22 cellular contexts compared by ENCODE assay signal in the genomic region with DNA sequence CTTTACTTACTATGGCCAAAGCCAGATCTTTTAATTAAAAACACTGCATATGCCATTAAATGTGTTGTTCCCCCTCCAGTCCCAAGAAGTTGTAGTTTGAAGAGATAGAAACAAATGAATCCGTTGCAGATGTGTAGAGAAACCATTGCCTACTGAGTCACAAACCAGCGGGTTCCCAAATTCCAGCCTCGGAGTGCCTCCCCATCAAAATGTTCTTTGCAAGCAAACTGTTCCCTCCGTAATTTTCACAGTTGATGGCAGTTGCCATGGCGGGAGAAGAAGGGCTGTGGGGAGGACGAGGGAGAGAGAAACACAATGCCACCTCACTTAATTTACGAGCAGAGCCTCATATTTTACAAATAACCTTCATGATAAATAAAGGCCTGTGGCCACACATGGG.
"Had no signal": no experiment of that assay in that cellular context is flagged by ENCODE, and none has a peak within 500 bp of the region (broad histone marks: within the 10 kb centered on the region; RNA-seq: fewer than 3 reads in every experiment).

No MANE protein-coding gene starts in this region.

- ATAC-seq: activated CD4-positive, alpha-beta T cell treated with anti-CD3 and anti-CD28 coated beads for 36 hours; activated T-helper 17 cell treated with anti-CD3 and anti-CD28 coated beads, Interleukin-2, amount 50 U/mL, for 72 hours; effector memory CD8-positive, alpha-beta T cell; esophagus mucosa; sciatic nerve; stimulated activated naive B cell treated with anti-CD40 and anti-IgM and Interleukin-4, amounts not matched to agents 10 μg/mL and 1 μg/mL and 100 μg/mL, for 72 hours; T-helper 17 cell had no signal

- H3K27ac ChIP-seq: adrenal gland, colonic mucosa, testis had no signal

- H3K4me3 ChIP-seq: adrenal gland, colonic mucosa, dorsolateral prefrontal cortex, testis, upper lobe of left lung had no signal

- DNase-seq: activated B cell treated with CpG ODN at 0.5 μM for 24 hours; activated CD4-positive, alpha-beta T cell treated with anti-CD3 and anti-CD28 coated beads for 36 hours; activated CD4-positive, alpha-beta T cell treated with anti-CD3 and anti-CD28 coated beads, Interleukin-2, amount 50 U/mL, for 4 hours; activated CD8-positive, alpha-beta memory T cell treated with anti-CD3 and anti-CD28 coated beads for 24 hours; activated CD8-positive, alpha-beta memory T cell treated with anti-CD3 and anti-CD28 coated beads, Interleukin-2, amount 50 U/mL, for 4 hours; activated naive CD4-positive, alpha-beta T cell; activated T-cell treated with anti-CD3 and anti-CD28 coated beads, Interleukin-2, amount 50 U/mL, for 24 hours; adrenal gland; colonic mucosa; dorsolateral prefrontal cortex; effector memory CD8-positive, alpha-beta T cell; left ventricle myocardium superior; stimulated activated CD4-positive, alpha-beta T cell treated with anti-CD3 and anti-CD28 coated beads, Interleukin-2, amount 100 ng/mL, for 48 hours; stimulated activated CD8-positive, alpha-beta memory T cell treated with anti-CD3 and anti-CD28 coated beads, Interleukin-4, amount 100 ng/mL, for 48 hours; stimulated activated naive B cell treated with anti-CD40 and anti-IgM and Interleukin-4, amounts not matched to agents 10 μg/mL and 1 μg/mL and 100 μg/mL, for 72 hours; SW 1271; T-helper 17 cell; testis had no signal

- H3K27me3 ChIP-seq: adrenal gland, colonic mucosa, dorsolateral prefrontal cortex, testis, upper lobe of left lung had no signal

- H3K4me1 ChIP-seq: colonic mucosa had no signal

- H3K36me3 ChIP-seq: adrenal gland, colonic mucosa, upper lobe of left lung had no signal

- H3K9me3 ChIP-seq: adrenal gland, colonic mucosa, testis, upper lobe of left lung had no signal
